Comparison of ENCODE assay signal across 8 cellular contexts in genomic region chr1:1833456-1833855, GRCh38. TPM values are rescaled to one million over a fixed set of nuclear protein-coding genes. Genes with fewer than 3 reads are reported as not detected.
DNase-seq lines count a peak whose midpoint lies in the region; ATAC-seq and TF ChIP-seq lines count a peak whose summit lies in the region.
"Had no signal": no experiment of that assay in that cellular context is flagged by ENCODE, and none has a peak within 500 bp of the region (broad histone marks: within the 10 kb centered on the region; RNA-seq: fewer than 3 reads in every experiment).

No MANE protein-coding gene starts in this region.

- POLR2A ChIA-PET in WTC11 (lab: Charles Lee), result interaction anchor here (1.3 kb wide), 1 partner anchor 13 kb away, joined by 3 read pairs; no protein-coding TSS in a partner anchor

- H3K9me3 Mint-ChIP-seq in WTC11 (no peaks in the 10 kb centered on the region), progenitor cell of endocrine pancreas (ENCODE audit: low read depth) (no peaks in the 10 kb centered on the region)
- H3K9me3 Mint-ChIP-seq: type B pancreatic cell had no signal

- peak; percentile 23 for ATAC-seq in GM21619 (IDR thresholded peaks at IDR 0.05; ENCODE audit: unreplicated experiment)
- ATAC-seq in WTC11, result no peak
- peak in 6 of 8 donors; percentile 45 to 63 (median 56) for ATAC-seq in heart right ventricle
- no peak for ATAC-seq in HG03135 (IDR thresholded peaks at IDR 0.05; ENCODE audit: unreplicated experiment)

- H3K27ac Mint-ChIP-seq in WTC11 (peak overlapping the region; percentile 95), progenitor cell of endocrine pancreas (peak overlapping the region; percentile 8)

- peaks cover 0 to 91% (median 0%) of the 10 kb centered on the region in 9 donors for H3K36me3 ChIP-seq in heart right ventricle

- CTCF ChIA-PET in WTC11 (lab: Charles Lee), result interaction anchor here (1.0 kb wide), 1 partner anchor 44 kb away, joined by 4 read pairs; no protein-coding TSS in a partner anchor

- H3K27ac ChIP-seq in heart right ventricle, result peak overlapping the region in 4 of 10 donors; percentile 1 to 45 (median 37)

- H3K4me3 Mint-ChIP-seq in WTC11 (no peak overlapping the region), progenitor cell of endocrine pancreas (ENCODE audit: low read depth) (no peak overlapping the region)
- H3K4me3 Mint-ChIP-seq: type B pancreatic cell had no signal

- no peak for DNase-seq in WTC11 (ENCODE audit: low spot score)
- no peak for DNase-seq in heart right ventricle
- no peak for DNase-seq in progenitor cell of endocrine pancreas (ENCODE audit: low spot score, unreplicated experiment)
- no peak for DNase-seq in NCI-H774 (lab: John Stamatoyannopoulos, UW)
- DNase-seq in T-helper 2 cell, result no peak

- peaks cover 21% of the 10 kb centered on the region for H3K4me1 Mint-ChIP-seq in WTC11
- H3K4me1 Mint-ChIP-seq in progenitor cell of endocrine pancreas (ENCODE audit: low read depth), result peaks cover 10% of the 10 kb centered on the region

- no peaks in the 10 kb centered on the region for H3K27me3 ChIP-seq in heart right ventricle

- TF ChIP-seq CTCF in WTC11 (IDR thresholded peaks at IDR 0.05) (no peak), heart right ventricle (IDR thresholded peaks at IDR 0.05) (no peak), progenitor cell of endocrine pancreas (IDR thresholded peaks at IDR 0.05; ENCODE audit: unreplicated experiment) (no peak)

- H3K9me3 ChIP-seq in heart right ventricle, result no peaks in the 10 kb centered on the region

- intact Hi-C loops in heart right ventricle (cut with DNase I), result loop anchor here in 2 of 10 donors (10.0 kb wide), 1 partner anchor 51 kb away; no protein-coding TSS in a partner anchor

- H3K27me3 Mint-ChIP-seq in WTC11 (ENCODE audit: low read depth) (no peaks in the 10 kb centered on the region), progenitor cell of endocrine pancreas (no peaks in the 10 kb centered on the region)
- H3K27me3 Mint-ChIP-seq: type B pancreatic cell had no signal

- no peak overlapping the region for H3K4me3 ChIP-seq in heart right ventricle

- peaks cover 11 to 45% (median 28%) of the 10 kb centered on the region in 9 donors for H3K4me1 ChIP-seq in heart right ventricle

- 63 to 65% methylated on average over 10 of the region's 10 CpGs for WGBS in heart right ventricle, 2 donors

- peaks cover 43% of the 10 kb centered on the region for H3K36me3 Mint-ChIP-seq in WTC11
- H3K36me3 Mint-ChIP-seq in progenitor cell of endocrine pancreas (ENCODE audit: insufficient read depth), result peaks cover 16% of the 10 kb centered on the region

TF ChIP-seq in WTC11, 78 proteins besides CTCF, POLR2A, EP300 and RAD21:
- no peak for TF ChIP-seq ETV6 (CRISPR knock-in tag; IDR thresholded peaks at IDR 0.05)
- no peak for TF ChIP-seq ZNF512 (CRISPR knock-in tag; IDR thresholded peaks at IDR 0.05; ENCODE audit: borderline replicate concordance)
- no peak for TF ChIP-seq ZNF317 (CRISPR knock-in tag; IDR thresholded peaks at IDR 0.05; ENCODE audit: borderline replicate concordance, low read depth)
- no peak for TF ChIP-seq NFE2L1 (CRISPR knock-in tag; IDR thresholded peaks at IDR 0.05)
- no peak for TF ChIP-seq HMGXB4 (CRISPR knock-in tag; IDR thresholded peaks at IDR 0.05)

RNA-seq across cellular contexts. Expression of gene NADK, which starts 55.2 kb away (rescaled TPM):
- 106 to 124 TPM (median 119 TPM) in 3 replicates for total RNA-seq in WTC11 (2021)
- total RNA-seq in heart right ventricle, result 10 to 100 TPM; 15.2 to 40.2 (median 21.9) TPM
- polyA plus RNA-seq in heart right ventricle, result 10 to 100 TPM; 26.2 to 37.5 TPM
- total RNA-seq in progenitor cell of endocrine pancreas, result 86.6 and 87.8 TPM in 2 replicates

RNA-seq across cellular contexts. Expression of gene GNB1, which starts 57.4 kb away (rescaled TPM):
- total RNA-seq in WTC11 (2021), result 339 to 383 TPM (median 360 TPM) in 3 replicates
- 100 to 1,000 TPM; 139 to 228 (median 174) TPM for total RNA-seq in heart right ventricle
- 100 to 1,000 TPM in 1 of 2 donors, 10 to 100 TPM in 1; 64.9 to 109 TPM for polyA plus RNA-seq in heart right ventricle
- 327 TPM in 2 replicates for total RNA-seq in progenitor cell of endocrine pancreas

Comparison
In these comparisons a context has a peak if more than half of its experiments do, and no peak if none do; other contexts are left out.
1. ATAC-seq: peak in GM21619 (single experiment) and heart right ventricle (6 of 8); none in WTC11 (single experiment) and HG03135 (single experiment).